Comparison of ENCODE assay signal across 16 cellular contexts in genomic region chr14:74953686-74954085, GRCh38. TPM values are rescaled to one million over a fixed set of nuclear protein-coding genes. Genes with fewer than 3 reads are reported as not detected.
A peak's percentile ranks its signal among the peaks of the same experiment; 100 is the strongest.
DNase-seq lines count a peak whose midpoint lies in the region; ATAC-seq, FAIRE-seq and TF ChIP-seq lines count a peak whose summit lies in the region.
"Had no signal": no experiment of that assay in that cellular context is flagged by ENCODE, and none has a peak within 500 bp of the region (broad histone marks: within the 10 kb centered on the region; RNA-seq: fewer than 3 reads in every experiment).

No MANE protein-coding gene starts in this region.

- no peak for ATAC-seq in GM18861 (IDR thresholded peaks at IDR 0.05; ENCODE audit: unreplicated experiment)
- ATAC-seq: Panc1 had no signal

- H3K36me3 ChIP-seq in BLaER1 treated with 17β-estradiol and CSF1 and Interleukin-3, amounts not matched to agents 10 nM and 100 nM = no peaks in the 10 kb centered on the region
- H3K36me3 ChIP-seq in SK-N-MC (ENCODE audit: insufficient read depth, low read length) = no peaks in the 10 kb centered on the region
- peaks cover 8 to 16% of the 10 kb centered on the region in 2 experiments for H3K36me3 ChIP-seq in keratinocyte (ENCODE audit: control insufficient read depth in 2 of 2, extremely low read depth in 1 of 2, insufficient read depth in 2 of 2, low read length in 2 of 2)
- H3K36me3 ChIP-seq: uterus had no signal

- no peaks in the 10 kb centered on the region for H3K9me3 ChIP-seq in BLaER1 treated with 17β-estradiol and CSF1 and Interleukin-3, amounts not matched to agents 10 nM and 100 nM (replicated peaks in 1 of 11)
- H3K9me3 ChIP-seq in SK-N-MC (ENCODE audit: low read depth, low read length) (no peaks in the 10 kb centered on the region), keratinocyte (ENCODE audit: control insufficient read depth, low read depth, low read length) (no peaks in the 10 kb centered on the region)
- H3K9me3 ChIP-seq: uterus had no signal

- H3K9me1 ChIP-seq in keratinocyte (ENCODE audit: control insufficient read depth, extremely low read depth, insufficient read depth, low read length) = no peaks in the 10 kb centered on the region

- no peak for TF ChIP-seq CTCF in keratinocyte (optimal IDR thresholded peaks at IDR 0.05 in 1 of 3, IDR thresholded peaks at IDR 0.05 in 1 of 3, conservative IDR thresholded peaks at IDR 0.05 in 1 of 3; ENCODE audit: extremely low read depth in 1 of 3, insufficient read depth in 2 of 3, low read length in 3 of 3)

- FAIRE-seq in keratinocyte (lab: Jason Lieb, UNC) = no peak

- peak overlapping the region in 10 of 11 experiments; percentile 68 to 97 (median 94); a peak in 18 of 22 replicates for H3K4me2 ChIP-seq in BLaER1 treated with 17β-estradiol and CSF1 and Interleukin-3, amounts not matched to agents 10 nM and 100 nM
- peak overlapping the region; percentile 93 for H3K4me2 ChIP-seq in keratinocyte (ENCODE audit: control insufficient read depth, extremely low read depth, insufficient read depth, low read depth, low read length)

- no peak overlapping the region; a peak in 1 of 22 replicates for H3K9ac ChIP-seq in BLaER1 treated with 17β-estradiol and CSF1 and Interleukin-3, amounts not matched to agents 10 nM and 100 nM
- no peak overlapping the region for H3K9ac ChIP-seq in SK-N-MC (ENCODE audit: insufficient read length)
- peak overlapping the region; percentile 73 for H3K9ac ChIP-seq in keratinocyte (ENCODE audit: control insufficient read depth, extremely low read depth, insufficient read depth, low read length)

- H2AFZ ChIP-seq in keratinocyte (ENCODE audit: control insufficient read depth, low read length) = no peak overlapping the region

- H3K4me3 ChIP-seq in BLaER1 treated with 17β-estradiol and CSF1 and Interleukin-3, amounts not matched to agents 10 nM and 100 nM = no peak overlapping the region
- H3K4me3 ChIP-seq in SK-N-MC = peak overlapping the region; percentile 81
- peak overlapping the region; percentile 72 to 85 (median 85) for H3K4me3 ChIP-seq in keratinocyte (ENCODE audit: control insufficient read depth in 2 of 3, extremely low read depth in 1 of 3, insufficient read depth in 2 of 3, low read depth in 1 of 3, low read length in 3 of 3)
- peak overlapping the region; percentile 38 to 59 (median 47) for H3K4me3 ChIP-seq in skin epidermis

- dilution Hi-C loops in keratinocyte (cut with MboI; ENCODE audit: extremely low pct_ligation_motif_present, low sequenced_read_pairs) = no loop called here

- H4K20me1 ChIP-seq in BLaER1 treated with 17β-estradiol and CSF1 and Interleukin-3, amounts not matched to agents 10 nM and 100 nM = no peaks in the 10 kb centered on the region; a peak in 1 of 22 replicates
- H4K20me1 ChIP-seq in keratinocyte (ENCODE audit: control insufficient read depth, extremely low read depth, insufficient read depth, low read length) = no peaks in the 10 kb centered on the region

- peaks cover 25% of the 10 kb centered on the region for H3K79me2 ChIP-seq in keratinocyte (ENCODE audit: control insufficient read depth, insufficient read depth, low read length)

- H3K27me3 ChIP-seq in BLaER1 treated with 17β-estradiol and CSF1 and Interleukin-3, amounts not matched to agents 10 nM and 100 nM = peaks cover 11 to 26% (median 17%) of the 10 kb centered on the region in 11 experiments
- H3K27me3 ChIP-seq in keratinocyte (ENCODE audit: control insufficient read depth, extremely low read depth, insufficient read depth, low read length) = no peaks in the 10 kb centered on the region
- H3K27me3 ChIP-seq: uterus had no signal

- no peak overlapping the region for H3K27ac ChIP-seq in BLaER1 treated with 17β-estradiol and CSF1 and Interleukin-3, amounts not matched to agents 10 nM and 100 nM
- no peak overlapping the region for H3K27ac ChIP-seq in SK-N-MC
- no peak overlapping the region for H3K27ac ChIP-seq in keratinocyte (ENCODE audit: control insufficient read depth, insufficient read depth, low read length)
- H3K27ac ChIP-seq in skin epidermis = peak overlapping the region in 7 of 21 experiments; percentile 3 to 78 (median 46)

- no peak for DNase-seq in SK-N-MC (ENCODE audit: low read depth, low spot score)
- no peak for DNase-seq in keratinocyte (ENCODE audit: low read depth, low spot score)
- DNase-seq in occipital lobe (lab: John Stamatoyannopoulos, UW) = no peak
- no peak for DNase-seq in NCI-H69 (lab: John Stamatoyannopoulos, UW)
- DNase-seq in midbrain (lab: John Stamatoyannopoulos, UW) = no peak
- DNase-seq: activated CD4-positive, alpha-beta T cell treated with anti-CD3 and anti-CD28 coated beads for 48 hours; amniotic stem cell; DND-41; kidney glomerular epithelial cell; T-helper 2 cell; uterus had no signal

- H3K4me1 ChIP-seq in BLaER1 treated with 17β-estradiol and CSF1 and Interleukin-3, amounts not matched to agents 10 nM and 100 nM = peaks cover 27 to 49% (median 40%) of the 10 kb centered on the region in 10 experiments
- H3K4me1 ChIP-seq in keratinocyte (ENCODE audit: control insufficient read depth, extremely low read depth, insufficient read depth, low read length) = peaks cover 24% of the 10 kb centered on the region
- H3K4me1 ChIP-seq: uterus had no signal

RNA-seq across cellular contexts. Expression of gene PGF, which starts 1.7 kb away (rescaled TPM):
- 16.5 to 19.0 TPM (median 17.5 TPM) in 3 replicates for polyA plus RNA-seq in keratinocyte
- 4.3 TPM for polyA plus RNA-seq in keratinocyte (2011; ENCODE audit: low read depth)
- polyA plus RNA-seq in keratinocyte (2011; cell fraction: cytosol; rRNA removed) = 11.8 and 26.1 TPM in 2 replicates
- 15.8 and 22.6 TPM in 2 replicates for polyA plus RNA-seq in keratinocyte (2011; cell fraction: nucleus; rRNA removed)
- polyA plus RNA-seq in keratinocyte (2012; ENCODE audit: low replicate concordance) = 21.3 and 25.5 TPM in 2 replicates
- polyA minus RNA-seq in keratinocyte = 8.5 to 14.9 TPM (median 9.4 TPM) in 3 replicates
- polyA minus RNA-seq in keratinocyte (2011; cell fraction: cytosol; rRNA and poly(A)+ RNA removed) = 22.3 TPM
- 9.2 and 10.9 TPM in 2 replicates for polyA minus RNA-seq in keratinocyte (2011; cell fraction: nucleus; rRNA and poly(A)+ RNA removed)
- 2.0 TPM for total RNA-seq in occipital lobe
- polyA plus RNA-seq: neural cell had no signal

RNA-seq across cellular contexts. Expression of gene RPS6KL1, which starts 30.6 kb away (rescaled TPM):
- polyA plus RNA-seq in keratinocyte = 0.19 to 1.8 TPM (median 0.69 TPM) in 3 replicates
- polyA plus RNA-seq in keratinocyte (2011; ENCODE audit: low read depth) = 0.81 TPM
- 0.38 and 0.49 TPM in 2 replicates for polyA plus RNA-seq in keratinocyte (2011; cell fraction: cytosol; rRNA removed)
- polyA plus RNA-seq in keratinocyte (2011; cell fraction: nucleus; rRNA removed) = 0.78 and 1.0 TPM in 2 replicates
- polyA plus RNA-seq in keratinocyte (2012; ENCODE audit: low replicate concordance) = 0.51 and 1.0 TPM in 2 replicates
- polyA minus RNA-seq in keratinocyte = 1.2 to 2.6 TPM in 2 of 3 replicates, not detected in the other
- not detected for polyA minus RNA-seq in keratinocyte (2011; cell fraction: cytosol; rRNA and poly(A)+ RNA removed)
- polyA minus RNA-seq in keratinocyte (2011; cell fraction: nucleus; rRNA and poly(A)+ RNA removed) = 0.11 TPM in 1 of 2 replicates, not detected in the other
- total RNA-seq in occipital lobe = 26.5 TPM

RNA-seq across cellular contexts. Expression of gene EIF2B2, which starts 49.0 kb away (rescaled TPM):
- polyA plus RNA-seq in keratinocyte = 112 to 114 TPM (median 113 TPM) in 3 replicates
- 21.6 TPM for polyA plus RNA-seq in keratinocyte (2011; ENCODE audit: low read depth)
- 98.8 and 122 TPM in 2 replicates for polyA plus RNA-seq in keratinocyte (2011; cell fraction: cytosol; rRNA removed)
- 81.7 and 85.0 TPM in 2 replicates for polyA plus RNA-seq in keratinocyte (2011; cell fraction: nucleus; rRNA removed)
- polyA plus RNA-seq in keratinocyte (2012; ENCODE audit: low replicate concordance) = 68.5 and 72.2 TPM in 2 replicates
- 51.9 to 58.9 TPM (median 54.6 TPM) in 3 replicates for polyA minus RNA-seq in keratinocyte
- 40.7 TPM for polyA minus RNA-seq in keratinocyte (2011; cell fraction: cytosol; rRNA and poly(A)+ RNA removed)
- polyA minus RNA-seq in keratinocyte (2011; cell fraction: nucleus; rRNA and poly(A)+ RNA removed) = 13.5 and 29.6 TPM in 2 replicates
- total RNA-seq in occipital lobe = 20.3 TPM

Comparison
In these comparisons a context has a peak if more than half of its experiments do, and no peak if none do; other contexts are left out.
1. H3K4me3 ChIP-seq: peak in SK-N-MC (single experiment), keratinocyte (3 of 3) and skin epidermis (7 of 7); none in BLaER1 treated with 17β-estradiol and CSF1 and Interleukin-3, amounts not matched to agents 10 nM and 100 nM (0 of 10).